In the genomic region with DNA sequence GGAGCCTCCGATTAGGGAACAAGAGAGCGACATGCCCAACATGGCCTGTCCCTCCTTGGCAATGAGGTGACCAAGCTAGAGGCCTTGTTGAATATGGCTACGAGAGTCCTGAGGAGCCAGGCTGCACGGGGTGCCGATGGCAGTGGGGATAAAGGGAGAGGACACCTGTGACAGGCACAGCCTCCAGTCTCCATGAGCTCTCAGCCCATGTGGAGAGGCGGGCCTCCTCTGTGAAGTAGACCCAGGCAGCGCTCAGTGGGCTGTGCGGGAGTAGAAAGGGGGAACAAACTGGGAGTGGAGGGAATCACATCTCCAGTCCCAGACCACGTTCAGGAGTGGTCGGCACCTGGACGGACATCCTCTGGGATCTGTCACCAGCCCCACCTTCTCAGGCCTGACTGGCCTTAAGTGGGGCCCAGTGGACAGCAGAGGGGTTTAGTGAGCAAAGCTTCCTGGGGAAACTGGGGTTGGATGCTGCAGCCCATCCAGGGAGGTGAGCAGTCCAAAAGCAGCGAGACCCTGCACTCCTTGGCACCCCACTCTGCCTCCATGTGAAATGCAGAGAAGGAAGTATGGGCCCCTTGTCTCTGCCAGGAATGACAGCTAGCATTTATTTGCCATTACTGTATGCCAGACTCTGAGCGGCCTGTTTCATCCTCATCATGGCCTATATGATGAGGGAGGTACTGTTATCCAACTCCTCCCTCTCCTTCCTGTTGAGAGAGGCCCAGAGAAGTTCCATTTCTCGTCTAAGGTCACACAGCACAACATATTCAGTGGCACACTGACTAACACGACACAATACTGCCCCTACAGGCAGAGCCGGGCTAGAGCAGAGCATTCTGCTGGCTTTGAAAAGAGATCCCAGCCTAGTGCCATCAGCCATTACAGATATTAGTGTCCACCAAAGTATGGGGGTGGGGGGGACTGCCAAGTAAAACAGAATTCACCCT, we compare ENCODE assay signal across 9 cellular contexts. TPM values are rescaled to one million over a fixed set of nuclear protein-coding genes. Genes with fewer than 3 reads are reported as not detected.
DNase-seq lines count a peak whose midpoint lies in the region; ATAC-seq, FAIRE-seq and TF ChIP-seq lines count a peak whose summit lies in the region.
"Had no signal": no experiment of that assay in that cellular context is flagged by ENCODE, and none has a peak within 500 bp of the region (broad histone marks: within the 10 kb centered on the region; RNA-seq: fewer than 3 reads in every experiment).

No MANE protein-coding gene starts in this region.

- H3K36me3 Mint-ChIP-seq in activated T-helper 1 cell treated with anti-CD3 and anti-CD28 coated beads, Interleukin-12 subunit alpha, Interleukin-12 subunit beta, Interleukin-2, Interleukin-4 antibody, amounts not matched to agents 30 ng/mL and 10 ng/mL and 1 ng/mL, durations not matched to agents 14 hours and 24 hours and 36 hours (ENCODE audit: low read depth): no peaks in the 10 kb centered on the region
- H3K36me3 Mint-ChIP-seq: activated naive CD4-positive, alpha-beta T cell treated with anti-CD3 and anti-CD28 coated beads, Interleukin-2, amount 50 U/mL, for 24 hours had no signal

- TF ChIP-seq EP300 in gastroesophageal sphincter (IDR thresholded peaks at IDR 0.05) (no peak), tibial nerve (IDR thresholded peaks at IDR 0.05) (no peak)

- 60 to 63% methylated on average over 9 of the region's 16 CpGs for WGBS in gastroesophageal sphincter (ENCODE audit: low coverage in 1 of 2), 2 donors
- WGBS in tibial nerve, 2 donors: 42 to 48% methylated on average over 16 of the region's 16 CpGs

- H3K79me2 ChIP-seq in PC-9 (ENCODE audit: low read depth): no peaks in the 10 kb centered on the region

- peaks cover 13% of the 10 kb centered on the region for H3K4me1 Mint-ChIP-seq in activated T-helper 1 cell treated with anti-CD3 and anti-CD28 coated beads, Interleukin-12 subunit alpha, Interleukin-12 subunit beta, Interleukin-2, Interleukin-4 antibody, amounts not matched to agents 30 ng/mL and 10 ng/mL and 1 ng/mL, durations not matched to agents 14 hours and 24 hours and 36 hours (ENCODE audit: low read depth)

- H3K9me3 ChIP-seq in PC-9 (ENCODE audit: insufficient read depth, low read depth) (no peaks in the 10 kb centered on the region), gastroesophageal sphincter (no peaks in the 10 kb centered on the region), tibial nerve (no peaks in the 10 kb centered on the region)

- H3F3A ChIP-seq in PC-9 (ENCODE audit: insufficient read depth, low read depth): peaks cover 5% of the 10 kb centered on the region; the same call in 1 of the 2 replicates

- no peak overlapping the region for H3K27ac Mint-ChIP-seq in activated T-helper 1 cell treated with anti-CD3 and anti-CD28 coated beads, Interleukin-12 subunit alpha, Interleukin-12 subunit beta, Interleukin-2, Interleukin-4 antibody, amounts not matched to agents 30 ng/mL and 10 ng/mL and 1 ng/mL, durations not matched to agents 14 hours and 24 hours and 36 hours
- H3K27ac Mint-ChIP-seq: activated naive CD4-positive, alpha-beta T cell treated with anti-CD3 and anti-CD28 coated beads, Interleukin-2, amount 50 U/mL, for 24 hours had no signal

- H3K27me3 Mint-ChIP-seq in activated T-helper 1 cell treated with anti-CD3 and anti-CD28 coated beads, Interleukin-12 subunit alpha, Interleukin-12 subunit beta, Interleukin-2, Interleukin-4 antibody, amounts not matched to agents 30 ng/mL and 10 ng/mL and 1 ng/mL, durations not matched to agents 14 hours and 24 hours and 36 hours (ENCODE audit: insufficient read depth): peaks cover 13% of the 10 kb centered on the region

- BruUV-seq in PC-9 (replicated peaks; lab: Mats Ljungman, UMichigan): no TSS peak

- H3K4me3 ChIP-seq in PC-9: no peak overlapping the region
- no peak overlapping the region for H3K4me3 ChIP-seq in gastroesophageal sphincter
- H3K4me3 ChIP-seq in tibial nerve: no peak overlapping the region

- H3K27ac ChIP-seq in PC-9: no peak overlapping the region
- H3K27ac ChIP-seq in gastroesophageal sphincter: peak overlapping the region in 3 of 4 donors; percentile 56 to 59 (median 57)
- peak overlapping the region; percentile 60 to 92 (median 87) for H3K27ac ChIP-seq in tibial nerve

- H3K9me2 ChIP-seq in PC-9 (ENCODE audit: insufficient read depth): no peaks in the 10 kb centered on the region

- no peaks in the 10 kb centered on the region for H3K9me3 Mint-ChIP-seq in activated T-helper 1 cell treated with anti-CD3 and anti-CD28 coated beads, Interleukin-12 subunit alpha, Interleukin-12 subunit beta, Interleukin-2, Interleukin-4 antibody, amounts not matched to agents 30 ng/mL and 10 ng/mL and 1 ng/mL, durations not matched to agents 14 hours and 24 hours and 36 hours
- H3K9me3 Mint-ChIP-seq: activated naive CD4-positive, alpha-beta T cell treated with anti-CD3 and anti-CD28 coated beads, Interleukin-2, amount 50 U/mL, for 24 hours had no signal

- H3K4me3 Mint-ChIP-seq in activated T-helper 1 cell treated with anti-CD3 and anti-CD28 coated beads, Interleukin-12 subunit alpha, Interleukin-12 subunit beta, Interleukin-2, Interleukin-4 antibody, amounts not matched to agents 30 ng/mL and 10 ng/mL and 1 ng/mL, durations not matched to agents 14 hours and 24 hours and 36 hours: no peak overlapping the region
- H3K4me3 Mint-ChIP-seq: activated naive CD4-positive, alpha-beta T cell treated with anti-CD3 and anti-CD28 coated beads, Interleukin-2, amount 50 U/mL, for 24 hours had no signal

- no peak for FAIRE-seq in D721Med (lab: Jason Lieb, UNC)

- H3K4me1 ChIP-seq in PC-9 (replicated peaks; ENCODE audit: insufficient read depth) (peaks cover 22% of the 10 kb centered on the region), gastroesophageal sphincter (peaks cover 0 to 78% (median 27%) of the 10 kb centered on the region in 3 donors), tibial nerve (peaks cover 0 to 91% (median 39%) of the 10 kb centered on the region in 4 donors)

- TF ChIP-seq POLR2A in gastroesophageal sphincter (IDR thresholded peaks at IDR 0.05) (no peak), tibial nerve (IDR thresholded peaks at IDR 0.05) (no peak)

- no peaks in the 10 kb centered on the region for H4K20me1 ChIP-seq in PC-9 (ENCODE audit: insufficient read depth)

- DNase-seq in D721Med (ENCODE audit: insufficient read length, low spot score) (peak; percentile 62), PC-9 (peak; percentile 46 to 59), omental fat pad (ENCODE audit: low spot score) (peak; percentile 49), tibial nerve (ENCODE audit: low spot score in 2 of 2) (peak; percentile 83 to 91)
- peak; percentile 62 for DNase-seq in activated T-helper 1 cell treated with anti-CD3 and anti-CD28 coated beads, Interleukin-12 subunit alpha, Interleukin-12 subunit beta, Interleukin-2, Interleukin-4 antibody, amounts not matched to agents 30 ng/mL and 10 ng/mL and 1 ng/mL, durations not matched to agents 14 hours and 24 hours and 36 hours (ENCODE audit: low spot score)

- H3K4me2 ChIP-seq in PC-9: no peak overlapping the region

- H3K36me3 ChIP-seq in PC-9 (ENCODE audit: low read depth): no peaks in the 10 kb centered on the region
- no peaks in the 10 kb centered on the region for H3K36me3 ChIP-seq in gastroesophageal sphincter
- H3K36me3 ChIP-seq in tibial nerve: no peaks in the 10 kb centered on the region

- ATAC-seq in HG02938 (IDR thresholded peaks at IDR 0.05; ENCODE audit: unreplicated experiment): peak; percentile 59
- ATAC-seq in gastroesophageal sphincter: peak; percentile 57
- ATAC-seq in omental fat pad (ENCODE audit: low FRiP score): peak; percentile 55
- ATAC-seq in GM18909 (IDR thresholded peaks at IDR 0.05; ENCODE audit: poor library complexity, unreplicated experiment): no peak

- CTCF ChIA-PET in PC-9 (lab: Charles Lee): no interaction called here

- H3K27me3 ChIP-seq in PC-9 (ENCODE audit: insufficient read depth, low read depth) (no peaks in the 10 kb centered on the region; the same call in 1 of the 2 replicates), gastroesophageal sphincter (peaks cover 10% of the 10 kb centered on the region), tibial nerve (peaks cover 0 to 6% of the 10 kb centered on the region in 2 donors)

- POLR2A ChIA-PET in PC-9 (lab: Charles Lee; ENCODE audit: unreplicated experiment): no interaction called here

- H2AFZ ChIP-seq in PC-9: no peak overlapping the region

- intact Hi-C loops in PC-9 (cut with micrococcal nuclease; ENCODE audit: unreplicated experiment): loop anchor here (1.0 to 10.0 kb wide), 2 partner anchors 28 to 205 kb away; partner anchors contain the start of gene RSAD1
- intact Hi-C loops in activated T-helper 1 cell treated with anti-CD3 and anti-CD28 coated beads, Interleukin-12 subunit alpha, Interleukin-12 subunit beta, Interleukin-2, Interleukin-4 antibody, amounts not matched to agents 30 ng/mL and 10 ng/mL and 1 ng/mL, durations not matched to agents 14 hours and 24 hours and 36 hours (cut with micrococcal nuclease): loop anchor here (1.0 kb wide), 1 partner anchor 28 kb away; no protein-coding TSS in a partner anchor

- peak; percentile 82 for TF ChIP-seq CTCF in D721Med (IDR thresholded peaks at IDR 0.05; ENCODE audit: insufficient read depth, missing control alignments)
- TF ChIP-seq CTCF in PC-9 (conservative IDR thresholded peaks at IDR 0.05): peak; percentile 92
- peak in 3 of 4 experiments; percentile 78 to 82 (median 80) for TF ChIP-seq CTCF in gastroesophageal sphincter (IDR thresholded peaks at IDR 0.05)
- no peak for TF ChIP-seq CTCF in omental fat pad (IDR thresholded peaks at IDR 0.05)
- peak; percentile 57 to 88 (median 84) for TF ChIP-seq CTCF in tibial nerve (IDR thresholded peaks at IDR 0.05)

RNA-seq across cellular contexts. Expression of gene TMEM92, which starts 4.5 kb away (rescaled TPM):
- 12.9 and 16.6 TPM in 2 replicates for total RNA-seq in PC-9 (2021)
- 0.21 and 0.47 TPM in 2 replicates for total RNA-seq in activated T-helper 1 cell treated with anti-CD3 and anti-CD28 coated beads, Interleukin-12 subunit alpha, Interleukin-12 subunit beta, Interleukin-2, Interleukin-4 antibody, amounts not matched to agents 30 ng/mL and 10 ng/mL and 1 ng/mL, durations not matched to agents 14 hours and 24 hours and 36 hours
- under 1 TPM in 1 of 4 donors, not detected in 3; 0.16 TPM for total RNA-seq in gastroesophageal sphincter
- under 1 TPM in 1 of 4 donors, not detected in 3; 0.93 TPM for total RNA-seq in omental fat pad
- total RNA-seq in tibial nerve: under 1 TPM in 2 of 4 donors, not detected in 2; 0.44 to 0.59 TPM

Comparison
In these comparisons a context has a peak if more than half of its experiments do, and no peak if none do; other contexts are left out.
1. CTCF ChIP-seq: peak in D721Med (single experiment), PC-9 (single experiment), gastroesophageal sphincter (3 of 4) and tibial nerve (5 of 5); none in omental fat pad (0 of 3).
2. Peak in every context shown above with its lines, with median percentiles within 50 percentile points of each other: DNase-seq.